In genomic region chr13:75704194-75704941, GRCh38 we compare ENCODE assay signal across 12 cellular contexts.
DNase-seq lines count a peak whose midpoint lies in the region; ATAC-seq and TF ChIP-seq lines count a peak whose summit lies in the region.
"Had no signal": no experiment of that assay in that cellular context is flagged by ENCODE, and none has a peak within 500 bp of the region (broad histone marks: within the 10 kb centered on the region; RNA-seq: fewer than 3 reads in every experiment).

No MANE protein-coding gene starts in this region.

- peak; percentile 21 for DNase-seq in AG08396 (ENCODE audit: low spot score)
- peak; percentile 7 for DNase-seq in NCI-H82 treated with DMSO at 0.1 percent for 48 hours (lab: John Stamatoyannopoulos, UW; ENCODE audit: unreplicated experiment)
- no peak for DNase-seq in effector memory CD8-positive, alpha-beta T cell
- no peak for DNase-seq in mesothelial cell of epicardium (ENCODE audit: low spot score in 2 of 2, unreplicated experiment in 2 of 2)
- no peak for DNase-seq in NCI-H1092 (lab: John Stamatoyannopoulos, UW)
- DNase-seq in SKM-1 treated with dmso at 0.1 percent for 144 hours (lab: John Stamatoyannopoulos, UW; ENCODE audit: unreplicated experiment) = no peak
- DNase-seq: activated gamma-delta T cell; effector CD8-positive, alpha-beta T cell; SIG-M5; stimulated activated naive CD8-positive, alpha-beta T cell treated with anti-CD3 and anti-CD28 coated beads, Interleukin-15, Interleukin-2, amounts not matched to agents 100 U/mL and 50 U/mL, for 24 hours had no signal

- H3K27me3 Mint-ChIP-seq in effector memory CD8-positive, alpha-beta T cell = no peaks in the 10 kb centered on the region
- no peaks in the 10 kb centered on the region for H3K27me3 Mint-ChIP-seq in mesothelial cell of epicardium (ENCODE audit: low read depth)
- no peaks in the 10 kb centered on the region for H3K27me3 Mint-ChIP-seq in stimulated activated memory B cell treated with anti-CD40 and anti-IgM and Interleukin-4, amounts not matched to agents 10 μg/mL and 1 μg/mL and 100 μg/mL, for 72 hours

- no peaks in the 10 kb centered on the region for H3K36me3 Mint-ChIP-seq in effector memory CD8-positive, alpha-beta T cell (ENCODE audit: insufficient read depth)
- peaks cover 12% of the 10 kb centered on the region for H3K36me3 Mint-ChIP-seq in mesothelial cell of epicardium
- H3K36me3 Mint-ChIP-seq in stimulated activated memory B cell treated with anti-CD40 and anti-IgM and Interleukin-4, amounts not matched to agents 10 μg/mL and 1 μg/mL and 100 μg/mL, for 72 hours = peaks cover 3% of the 10 kb centered on the region

- no peak for TF ChIP-seq CTCF in mesothelial cell of epicardium (IDR thresholded peaks at IDR 0.05; ENCODE audit: unreplicated experiment)

- H3K4me3 Mint-ChIP-seq in effector memory CD8-positive, alpha-beta T cell = no peak overlapping the region
- H3K4me3 Mint-ChIP-seq in mesothelial cell of epicardium = no peak overlapping the region
- no peak overlapping the region for H3K4me3 Mint-ChIP-seq in stimulated activated memory B cell treated with anti-CD40 and anti-IgM and Interleukin-4, amounts not matched to agents 10 μg/mL and 1 μg/mL and 100 μg/mL, for 72 hours

- peak overlapping the region; percentile 17 to 47 for H3K27ac Mint-ChIP-seq in effector memory CD8-positive, alpha-beta T cell
- H3K27ac Mint-ChIP-seq in mesothelial cell of epicardium = peak overlapping the region; percentile 37
- no peak overlapping the region for H3K27ac Mint-ChIP-seq in stimulated activated memory B cell treated with anti-CD40 and anti-IgM and Interleukin-4, amounts not matched to agents 10 μg/mL and 1 μg/mL and 100 μg/mL, for 72 hours

- no peaks in the 10 kb centered on the region for H3K9me3 Mint-ChIP-seq in effector memory CD8-positive, alpha-beta T cell
- peaks cover 6% of the 10 kb centered on the region for H3K9me3 Mint-ChIP-seq in mesothelial cell of epicardium
- no peaks in the 10 kb centered on the region for H3K9me3 Mint-ChIP-seq in stimulated activated memory B cell treated with anti-CD40 and anti-IgM and Interleukin-4, amounts not matched to agents 10 μg/mL and 1 μg/mL and 100 μg/mL, for 72 hours

- peaks cover 4 to 7% of the 10 kb centered on the region in 2 donors for H3K4me1 Mint-ChIP-seq in effector memory CD8-positive, alpha-beta T cell (ENCODE audit: low read depth in 2 of 2)
- H3K4me1 Mint-ChIP-seq in mesothelial cell of epicardium = peaks cover 13% of the 10 kb centered on the region
- no peaks in the 10 kb centered on the region for H3K4me1 Mint-ChIP-seq in stimulated activated memory B cell treated with anti-CD40 and anti-IgM and Interleukin-4, amounts not matched to agents 10 μg/mL and 1 μg/mL and 100 μg/mL, for 72 hours

- ATAC-seq in effector memory CD8-positive, alpha-beta T cell (replicated peaks) = no peak
- ATAC-seq in stimulated activated memory B cell treated with anti-CD40 and anti-IgM and Interleukin-4, amounts not matched to agents 10 μg/mL and 1 μg/mL and 100 μg/mL, for 72 hours = no peak
- ATAC-seq in HG03175 (IDR thresholded peaks at IDR 0.05; ENCODE audit: unreplicated experiment) = no peak

Comparison
In these comparisons a context has a peak if more than half of its experiments do, and no peak if none do; other contexts are left out.
1. DNase-seq: peak in AG08396 (single experiment) and NCI-H82 treated with DMSO at 0.1 percent for 48 hours (single experiment); none in effector memory CD8-positive, alpha-beta T cell (0 of 3), mesothelial cell of epicardium (0 of 2), NCI-H1092 (single experiment) and SKM-1 treated with dmso at 0.1 percent for 144 hours (single experiment).